In the genomic region with DNA sequence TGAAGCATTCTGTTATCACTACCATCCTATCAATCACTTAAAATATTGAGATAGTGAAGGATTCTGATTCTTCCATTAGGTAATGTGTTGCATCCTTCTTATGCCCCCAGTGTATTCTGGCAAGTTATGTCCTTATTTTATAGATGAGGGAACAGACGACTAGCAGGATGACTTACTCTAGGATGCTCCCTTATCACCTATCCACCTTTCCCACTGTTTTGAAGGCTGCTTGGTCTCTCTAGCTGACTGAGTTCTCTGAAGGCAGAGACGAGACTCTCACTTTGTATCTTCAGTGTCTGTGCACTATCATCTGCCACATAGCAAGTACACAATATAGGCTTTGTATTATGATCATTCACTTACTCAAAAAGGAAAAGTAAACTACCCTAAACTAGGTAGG, we compare ENCODE assay signal across 22 cellular contexts. TPM values are rescaled to one million over a fixed set of nuclear protein-coding genes. Genes with fewer than 3 reads are reported as not detected.
DNase-seq lines count a peak whose midpoint lies in the region; FAIRE-seq and TF ChIP-seq lines count a peak whose summit lies in the region.
"Had no signal": no experiment of that assay in that cellular context is flagged by ENCODE, and none has a peak within 500 bp of the region (broad histone marks: within the 10 kb centered on the region; RNA-seq: fewer than 3 reads in every experiment).

No MANE protein-coding gene starts in this region.

- 85 to 88% methylated on average over 2 of the region's 2 CpGs for WGBS in thyroid gland, 2 donors
- no CpG with 5 or more reads among the region's 2 CpGs for WGBS in mesendoderm (ENCODE audit: extremely low coverage, insufficient coverage, low lambda C conversion rate)

- no peak for FAIRE-seq in GM12892 (lab: Jason Lieb, UNC)

- H2BK120ac ChIP-seq in mesendoderm (ENCODE audit: low read depth, low read length), result no peak overlapping the region

- H3K4me1 Mint-ChIP-seq in nephron progenitor cell, result peaks cover 40% of the 10 kb centered on the region

- no peak overlapping the region for H2BK5ac ChIP-seq in mesendoderm (ENCODE audit: low read length)

- H4K5ac ChIP-seq in mesendoderm (ENCODE audit: low read length), result no peak overlapping the region

- no peak overlapping the region for H4K8ac ChIP-seq in mesendoderm (ENCODE audit: low read depth, low read length)

- H3K9me3 ChIP-seq in HUES48 (ENCODE audit: control insufficient read depth, insufficient read depth, low read length) (no peaks in the 10 kb centered on the region), thyroid gland (no peaks in the 10 kb centered on the region)
- H3K9me3 ChIP-seq: adrenal gland, spleen had no signal

- no peak overlapping the region for H2AK5ac ChIP-seq in mesendoderm (ENCODE audit: low read length)

- H3K9ac ChIP-seq in HUES48 (ENCODE audit: low read depth, low read length) (no peak overlapping the region), mesendoderm (ENCODE audit: low read length) (no peak overlapping the region)

- H3K9me3 Mint-ChIP-seq in nephron progenitor cell, result no peaks in the 10 kb centered on the region
- H3K9me3 Mint-ChIP-seq: immature natural killer cell had no signal

- H3K79me1 ChIP-seq in mesendoderm (ENCODE audit: low read length), result peaks cover 32% of the 10 kb centered on the region

- TF ChIP-seq CTCF in nephron progenitor cell (IDR thresholded peaks at IDR 0.05) (no peak), thyroid gland (IDR thresholded peaks at IDR 0.05) (no peak)

- DNase-seq in caudate nucleus (lab: John Stamatoyannopoulos, UW) (no peak), nephron progenitor cell (no peak), thyroid gland (no peak), EL (no peak), mesendoderm (no peak), GM12892 (ENCODE audit: insufficient read length) (no peak)
- DNase-seq: activated CD4-positive, alpha-beta T cell treated with anti-CD3 and anti-CD28 coated beads for 1 hour; adrenal gland; central memory CD4-positive, alpha-beta T cell; COR-L47; head of caudate nucleus; immature natural killer cell; KG1; left ventricle myocardium superior; NCI-H1048; NCI-H2029; NCI-H446; posterior cingulate gyrus; spleen; stimulated activated CD4-positive, alpha-beta T cell treated with anti-CD3 and anti-CD28 coated beads, Interleukin-4, amount 100 ng/mL, for 4 hours had no signal

- H3K4me3 Mint-ChIP-seq in nephron progenitor cell, result peak overlapping the region; percentile 100

- no peak overlapping the region for H3K4me2 ChIP-seq in mesendoderm (ENCODE audit: low read length)

- H3K4ac ChIP-seq in mesendoderm (ENCODE audit: low read depth, low read length), result no peak overlapping the region

- H3K23ac ChIP-seq in mesendoderm (ENCODE audit: low read length), result no peak overlapping the region

- H3K79me2 ChIP-seq in mesendoderm (ENCODE audit: control insufficient read depth, insufficient read depth, low read length), result peaks cover 51% of the 10 kb centered on the region

- H3K4me3 ChIP-seq in HUES48 (ENCODE audit: low read depth, low read length) (0 out of 2 replicates have a peak overlapping the region, but pooled peaks have one; percentile 88), thyroid gland (replicated peaks in 1 of 3) (peak overlapping the region in 1 of 3 donors; percentile 5), mesendoderm (ENCODE audit: low read length) (no peak overlapping the region)

- peaks cover 78% of the 10 kb centered on the region for H3K36me3 Mint-ChIP-seq in nephron progenitor cell (ENCODE audit: low read depth)

- intact Hi-C loops in thyroid gland (cut with DNase I), result no loop called here

- TF ChIP-seq POLR2A in thyroid gland (IDR thresholded peaks at IDR 0.05) (no peak), GM12892 (IDR thresholded peaks at IDR 0.05; ENCODE audit: low read depth, low read length) (no peak)

- H3K36me3 ChIP-seq in HUES48 (ENCODE audit: control insufficient read depth, insufficient read depth, low read length) (peaks cover 75% of the 10 kb centered on the region), thyroid gland (peaks cover 67 to 83% of the 10 kb centered on the region in 2 donors), mesendoderm (ENCODE audit: control insufficient read depth, insufficient read depth, low read length) (peaks cover 40% of the 10 kb centered on the region)

- H3K18ac ChIP-seq in mesendoderm (ENCODE audit: low read length), result no peak overlapping the region

- peaks cover 3% of the 10 kb centered on the region for H3K27me3 Mint-ChIP-seq in nephron progenitor cell (ENCODE audit: low read depth, poor library complexity)

- no peak overlapping the region for H3K56ac ChIP-seq in mesendoderm (ENCODE audit: low read length)

- H3K27ac Mint-ChIP-seq in nephron progenitor cell, result no peak overlapping the region

- no peak overlapping the region for H2BK15ac ChIP-seq in mesendoderm (replicated peaks; ENCODE audit: low read depth)

- no peaks in the 10 kb centered on the region for H3K27me3 ChIP-seq in HUES48 (ENCODE audit: control insufficient read depth, insufficient read depth, low read length)
- H3K27me3 ChIP-seq in thyroid gland, result no peaks in the 10 kb centered on the region
- no peaks in the 10 kb centered on the region for H3K27me3 ChIP-seq in mesendoderm (ENCODE audit: insufficient read depth, low read length, poor library complexity)
- H3K27me3 ChIP-seq: adrenal gland had no signal

- H3K27ac ChIP-seq in HUES48 (ENCODE audit: low read depth, low read length), result no peak overlapping the region
- peak overlapping the region; percentile 24 for H3K27ac ChIP-seq in caudate nucleus (ENCODE audit: low read depth, low read length)
- peak overlapping the region; percentile 37 to 100 (median 100) for H3K27ac ChIP-seq in thyroid gland
- H3K27ac ChIP-seq in mesendoderm (ENCODE audit: low read depth, low read length), result no peak overlapping the region

- H3K4me1 ChIP-seq in HUES48 (ENCODE audit: control insufficient read depth, insufficient read depth, low read length), result peaks cover 7% of the 10 kb centered on the region
- H3K4me1 ChIP-seq in thyroid gland, result peaks cover 43 to 55% of the 10 kb centered on the region in 2 donors
- H3K4me1 ChIP-seq in mesendoderm (ENCODE audit: control insufficient read depth, low read depth, low read length), result peaks cover 3% of the 10 kb centered on the region

RNA-seq across cellular contexts. Expression of gene GLUL, which starts 4.0 kb away (rescaled TPM):
- 1,000 to 10,000 TPM; 1,653 to 2,736 (median 2,263) TPM for total RNA-seq in thyroid gland
- 199 TPM for polyA plus RNA-seq in mesendoderm (2013, experiment 1 of 2)
- polyA plus RNA-seq in mesendoderm (2013, experiment 2 of 2), result 197 TPM
- polyA plus RNA-seq in GM12892 (2012; ENCODE audit: missing spikeins), result 167 TPM

RNA-seq across cellular contexts. Expression of gene TEDDM1, which starts 12.9 kb away (rescaled TPM):
- not detected for total RNA-seq in thyroid gland
- polyA plus RNA-seq in mesendoderm (2013, experiment 1 of 2), result not detected
- polyA plus RNA-seq in mesendoderm (2013, experiment 2 of 2), result not detected
- polyA plus RNA-seq in GM12892 (2012; ENCODE audit: missing spikeins), result 0.19 TPM
- total RNA-seq: adrenal gland, left ventricle myocardium superior, myocyte, spleen had no signal
- polyA plus RNA-seq: adrenal gland, spleen had no signal

Comparison
In these comparisons a context has a peak if more than half of its experiments do, and no peak if none do; other contexts are left out.
1. H3K27ac ChIP-seq: peak in caudate nucleus (single experiment) and thyroid gland (3 of 3); none in HUES48 (single experiment) and mesendoderm (single experiment).